In the genomic region with DNA sequence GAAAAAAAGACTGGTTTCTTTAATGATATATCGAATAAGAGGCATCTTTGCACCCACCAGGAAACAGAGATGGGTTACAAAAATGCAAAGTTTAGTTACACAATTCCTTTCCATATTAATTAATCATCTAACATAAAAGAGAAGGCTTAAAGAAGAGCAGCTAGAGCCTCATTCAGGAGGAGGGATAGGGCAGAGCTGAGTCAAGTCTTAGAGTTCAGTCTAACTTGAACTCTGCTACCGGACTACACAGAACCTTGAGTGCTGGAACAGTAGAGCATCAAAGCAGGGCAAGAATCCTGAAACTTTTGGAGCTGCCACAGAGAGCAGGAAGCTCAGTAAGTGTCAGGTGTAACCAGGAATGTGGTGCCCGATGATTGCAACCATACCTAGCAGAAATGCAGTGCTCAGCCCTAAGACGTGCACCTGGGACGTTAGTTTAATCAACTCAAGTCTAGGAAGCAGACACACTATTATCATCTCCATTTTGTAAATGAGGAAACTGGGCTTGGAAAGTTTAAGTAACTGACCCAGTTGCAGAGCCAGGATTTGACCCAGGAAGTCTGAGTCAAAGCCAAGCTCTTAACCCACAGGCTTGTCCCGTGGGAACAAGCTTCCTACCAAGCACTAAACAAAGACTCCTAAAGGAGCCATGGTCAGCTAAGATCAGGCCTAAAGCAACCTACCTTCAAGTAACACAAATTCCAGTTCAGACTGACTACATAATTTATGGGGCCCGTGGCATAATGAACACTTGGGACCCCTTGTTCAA, we compare ENCODE assay signal across 11 cellular contexts.
DNase-seq lines count a peak whose midpoint lies in the region; ATAC-seq, FAIRE-seq and TF ChIP-seq lines count a peak whose summit lies in the region.
"Had no signal": no experiment of that assay in that cellular context is flagged by ENCODE, and none has a peak within 500 bp of the region (broad histone marks: within the 10 kb centered on the region; RNA-seq: fewer than 3 reads in every experiment).

No MANE protein-coding gene starts in this region.

- DNase-seq in Daoy (ENCODE audit: low read depth) (peak; percentile 61), esophagus squamous epithelium (lab: John Stamatoyannopoulos, UW) (no peak), pancreas (no peak), hepatocyte (ENCODE audit: low spot score) (no peak), NCI-H2227 treated with DMSO at 0.1 percent for 48 hours (lab: John Stamatoyannopoulos, UW) (no peak)
- DNase-seq in stimulated activated effector memory CD8-positive, alpha-beta T cell treated with anti-CD3 and anti-CD28 coated beads, Interleukin-12 subunit alpha, Interleukin-12 subunit beta, amount 100 ng/mL, for 72 hours (ENCODE audit: low spot score in 2 of 2) = no peak
- DNase-seq: gastrocnemius medialis, NCI-H1048 had no signal

- no peak overlapping the region for H2AFZ ChIP-seq in OCI-LY1 (ENCODE audit: low read length)
- H2AFZ ChIP-seq in hepatocyte = no peak overlapping the region
- H2AFZ ChIP-seq: neural progenitor cell had no signal

- H4K20me1 ChIP-seq in OCI-LY1 (ENCODE audit: insufficient read depth, low read length) (no peaks in the 10 kb centered on the region), hepatocyte (ENCODE audit: insufficient read depth, poor library complexity, severe bottlenecking) (no peaks in the 10 kb centered on the region)

- peaks cover 11% of the 10 kb centered on the region for H3K36me3 Mint-ChIP-seq in stimulated activated effector memory CD8-positive, alpha-beta T cell treated with anti-CD3 and anti-CD28 coated beads, Interleukin-12 subunit alpha, Interleukin-12 subunit beta, amount 100 ng/mL, for 72 hours
- H3K36me3 Mint-ChIP-seq: neural progenitor cell had no signal

- H3K4me1 Mint-ChIP-seq in stimulated activated effector memory CD8-positive, alpha-beta T cell treated with anti-CD3 and anti-CD28 coated beads, Interleukin-12 subunit alpha, Interleukin-12 subunit beta, amount 100 ng/mL, for 72 hours = peaks cover 46% of the 10 kb centered on the region

- H3K9me2 ChIP-seq in OCI-LY1 (ENCODE audit: low read depth, low read length) = no peaks in the 10 kb centered on the region
- no peaks in the 10 kb centered on the region for H3K9me2 ChIP-seq in hepatocyte (replicated peaks; ENCODE audit: insufficient read depth)

- H3K9me3 ChIP-seq in OCI-LY1 (ENCODE audit: low read length) = no peaks in the 10 kb centered on the region
- H3K9me3 ChIP-seq in esophagus squamous epithelium = no peaks in the 10 kb centered on the region
- H3K9me3 ChIP-seq in pancreas = no peaks in the 10 kb centered on the region
- no peaks in the 10 kb centered on the region for H3K9me3 ChIP-seq in hepatocyte (ENCODE audit: low read depth)
- H3K9me3 ChIP-seq: gastrocnemius medialis had no signal

- H3K79me2 ChIP-seq in OCI-LY1 (ENCODE audit: insufficient read depth, low read length) (peaks cover 49% of the 10 kb centered on the region), hepatocyte (peaks cover 50% of the 10 kb centered on the region)

- H3K27me3 ChIP-seq in OCI-LY1 (ENCODE audit: insufficient read depth, low read length) = no peaks in the 10 kb centered on the region
- H3K27me3 ChIP-seq in esophagus squamous epithelium = no peaks in the 10 kb centered on the region
- H3K27me3 ChIP-seq in pancreas = no peaks in the 10 kb centered on the region
- no peaks in the 10 kb centered on the region for H3K27me3 ChIP-seq in hepatocyte
- H3K27me3 ChIP-seq: gastrocnemius medialis, neural progenitor cell had no signal

- FAIRE-seq in pancreas (lab: Jason Lieb, UNC) = no peak

- 42 to 61% methylated on average over 7 of the region's 7 CpGs for WGBS in esophagus squamous epithelium, 2 donors
- WGBS in pancreas, 2 donors = 70 to 84% methylated on average over 7 of the region's 7 CpGs
- 88% methylated on average over 7 of the region's 7 CpGs for WGBS in hepatocyte (ENCODE audit: low lambda C conversion rate, missing lambda C conversion rate)

- intact Hi-C loops in esophagus squamous epithelium (cut with DNase I) (no loop called here), pancreas (cut with DNase I) (no loop called here)

- H3K4me3 ChIP-seq in OCI-LY1 (ENCODE audit: low read depth, low read length, poor library complexity, severe bottlenecking) (no peak overlapping the region), esophagus squamous epithelium (no peak overlapping the region), pancreas (no peak overlapping the region), hepatocyte (no peak overlapping the region)
- H3K4me3 ChIP-seq: gastrocnemius medialis, neural progenitor cell had no signal

- no peak overlapping the region for H3K9ac ChIP-seq in OCI-LY1 (ENCODE audit: low read length)
- H3K9ac ChIP-seq: neural progenitor cell had no signal

- H3K4me3 Mint-ChIP-seq in stimulated activated effector memory CD8-positive, alpha-beta T cell treated with anti-CD3 and anti-CD28 coated beads, Interleukin-12 subunit alpha, Interleukin-12 subunit beta, amount 100 ng/mL, for 72 hours = no peak overlapping the region
- H3K4me3 Mint-ChIP-seq: neural progenitor cell had no signal

- H3F3A ChIP-seq in OCI-LY1 (ENCODE audit: insufficient read depth, low read length) = no peaks in the 10 kb centered on the region

- no peak overlapping the region for H3K27ac Mint-ChIP-seq in stimulated activated effector memory CD8-positive, alpha-beta T cell treated with anti-CD3 and anti-CD28 coated beads, Interleukin-12 subunit alpha, Interleukin-12 subunit beta, amount 100 ng/mL, for 72 hours
- H3K27ac Mint-ChIP-seq: neural progenitor cell had no signal

- H3K36me3 ChIP-seq in OCI-LY1 (ENCODE audit: insufficient read depth, low read length) = no peaks in the 10 kb centered on the region
- H3K36me3 ChIP-seq in esophagus squamous epithelium = no peaks in the 10 kb centered on the region
- no peaks in the 10 kb centered on the region for H3K36me3 ChIP-seq in pancreas
- H3K36me3 ChIP-seq in hepatocyte (replicated peaks; ENCODE audit: insufficient read depth, low read depth) = no peaks in the 10 kb centered on the region
- H3K36me3 ChIP-seq: gastrocnemius medialis, neural progenitor cell had no signal

- TF ChIP-seq CTCF in OCI-LY1 (IDR thresholded peaks at IDR 0.05; ENCODE audit: low read length) (no peak), esophagus squamous epithelium (IDR thresholded peaks at IDR 0.05) (no peak), pancreas (IDR thresholded peaks at IDR 0.05) (no peak), hepatocyte (IDR thresholded peaks at IDR 0.05; ENCODE audit: poor library complexity) (no peak)

- ATAC-seq in pancreas = peak in 3 of 4 donors; percentile 24 to 27 (median 25)
- ATAC-seq in GM21515 (IDR thresholded peaks at IDR 0.05; ENCODE audit: unreplicated experiment) = no peak
- ATAC-seq in stimulated activated effector memory CD8-positive, alpha-beta T cell treated with anti-CD3 and anti-CD28 coated beads, Interleukin-12 subunit alpha, Interleukin-12 subunit beta, amount 100 ng/mL, for 72 hours = no peak

- H3K4me2 ChIP-seq in OCI-LY1 (ENCODE audit: low read length) (no peak overlapping the region), hepatocyte (no peak overlapping the region)
- H3K4me2 ChIP-seq: neural progenitor cell had no signal

- TF ChIP-seq POLR2A in esophagus squamous epithelium (IDR thresholded peaks at IDR 0.05) = no peak

- H3K4me1 ChIP-seq in OCI-LY1 (ENCODE audit: insufficient read depth, low read length, severe bottlenecking) = peaks cover 68% of the 10 kb centered on the region
- H3K4me1 ChIP-seq in esophagus squamous epithelium = peaks cover 3 to 44% (median 31%) of the 10 kb centered on the region in 3 donors
- H3K4me1 ChIP-seq in pancreas = peaks cover 0 to 6% (median 0%) of the 10 kb centered on the region in 3 donors
- H3K4me1 ChIP-seq in hepatocyte (ENCODE audit: insufficient read depth) = peaks cover 26% of the 10 kb centered on the region

- H3K9me3 Mint-ChIP-seq in stimulated activated effector memory CD8-positive, alpha-beta T cell treated with anti-CD3 and anti-CD28 coated beads, Interleukin-12 subunit alpha, Interleukin-12 subunit beta, amount 100 ng/mL, for 72 hours = no peaks in the 10 kb centered on the region
- H3K9me3 Mint-ChIP-seq: neural progenitor cell had no signal

- H3K27ac ChIP-seq in OCI-LY1 (ENCODE audit: low read depth, low read length, poor library complexity, severe bottlenecking) (peak overlapping the region; percentile 30), esophagus squamous epithelium (peak overlapping the region in 3 of 4 donors; percentile 18 to 40 (median 33)), pancreas (no peak overlapping the region), hepatocyte (no peak overlapping the region)
- H3K27ac ChIP-seq: gastrocnemius medialis, neural progenitor cell had no signal

Comparison
In these comparisons a context has a peak if more than half of its experiments do, and no peak if none do; other contexts are left out.
1. H3K27ac ChIP-seq: peak in OCI-LY1 (single experiment) and esophagus squamous epithelium (3 of 4); none in pancreas (0 of 4) and hepatocyte (single experiment).
2. ATAC-seq: peak in pancreas (3 of 4); none in GM21515 (single experiment) and stimulated activated effector memory CD8-positive, alpha-beta T cell treated with anti-CD3 and anti-CD28 coated beads, Interleukin-12 subunit alpha, Interleukin-12 subunit beta, amount 100 ng/mL, for 72 hours (single experiment).